Comparison of ENCODE assay signal across 2 cellular contexts in the genomic region with DNA sequence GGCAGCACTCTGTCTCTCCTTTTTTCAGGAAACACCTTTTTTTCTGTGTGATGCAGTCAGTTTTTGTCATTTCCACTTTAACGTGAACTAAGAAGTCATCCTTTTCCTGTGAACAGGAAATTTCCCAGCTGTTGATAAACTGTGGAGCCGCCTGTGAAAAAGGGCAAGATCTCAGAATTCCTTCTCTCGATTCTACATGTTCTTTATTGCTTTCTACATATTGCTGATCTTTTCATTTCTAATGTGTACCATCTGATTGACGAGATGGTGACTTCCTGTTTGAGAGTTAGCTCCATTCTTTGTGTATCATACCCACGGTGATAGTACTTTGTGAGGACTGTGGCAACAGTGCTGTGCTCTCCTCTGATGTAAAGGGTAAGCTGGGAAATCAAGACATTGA.
TF ChIP-seq lines count a peak whose summit lies in the region.

No MANE protein-coding gene starts in this region.

TF ChIP-seq in SK-N-SH, 30 proteins besides CTCF, POLR2A, EP300 and RAD21 (continued from another document):
- TF ChIP-seq, protein P1, sequence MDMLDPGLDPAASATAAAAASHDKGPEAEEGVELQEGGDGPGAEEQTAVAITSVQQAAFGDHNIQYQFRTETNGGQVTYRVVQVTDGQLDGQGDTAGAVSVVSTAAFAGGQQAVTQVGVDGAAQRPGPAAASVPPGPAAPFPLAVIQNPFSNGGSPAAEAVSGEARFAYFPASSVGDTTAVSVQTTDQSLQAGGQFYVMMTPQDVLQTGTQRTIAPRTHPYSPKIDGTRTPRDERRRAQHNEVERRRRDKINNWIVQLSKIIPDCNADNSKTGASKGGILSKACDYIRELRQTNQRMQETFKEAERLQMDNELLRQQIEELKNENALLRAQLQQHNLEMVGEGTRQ (IDR thresholded peaks at IDR 0.05; ENCODE audit: borderline replicate concordance, low read depth, low read length) = no peak
- no peak for TF ChIP-seq ELF1 (IDR thresholded peaks at IDR 0.05)
- no peak for TF ChIP-seq TAF1 (IDR thresholded peaks at IDR 0.05; ENCODE audit: borderline replicate concordance, low read depth, low read length)
- no peak for TF ChIP-seq EZH2phosphoT487 (IDR thresholded peaks at IDR 0.05; ENCODE audit: borderline replicate concordance, low read depth)
- TF ChIP-seq RXRA (IDR thresholded peaks at IDR 0.05; ENCODE audit: borderline replicate concordance, low read depth) = no peak
- TF ChIP-seq, protein P2, sequence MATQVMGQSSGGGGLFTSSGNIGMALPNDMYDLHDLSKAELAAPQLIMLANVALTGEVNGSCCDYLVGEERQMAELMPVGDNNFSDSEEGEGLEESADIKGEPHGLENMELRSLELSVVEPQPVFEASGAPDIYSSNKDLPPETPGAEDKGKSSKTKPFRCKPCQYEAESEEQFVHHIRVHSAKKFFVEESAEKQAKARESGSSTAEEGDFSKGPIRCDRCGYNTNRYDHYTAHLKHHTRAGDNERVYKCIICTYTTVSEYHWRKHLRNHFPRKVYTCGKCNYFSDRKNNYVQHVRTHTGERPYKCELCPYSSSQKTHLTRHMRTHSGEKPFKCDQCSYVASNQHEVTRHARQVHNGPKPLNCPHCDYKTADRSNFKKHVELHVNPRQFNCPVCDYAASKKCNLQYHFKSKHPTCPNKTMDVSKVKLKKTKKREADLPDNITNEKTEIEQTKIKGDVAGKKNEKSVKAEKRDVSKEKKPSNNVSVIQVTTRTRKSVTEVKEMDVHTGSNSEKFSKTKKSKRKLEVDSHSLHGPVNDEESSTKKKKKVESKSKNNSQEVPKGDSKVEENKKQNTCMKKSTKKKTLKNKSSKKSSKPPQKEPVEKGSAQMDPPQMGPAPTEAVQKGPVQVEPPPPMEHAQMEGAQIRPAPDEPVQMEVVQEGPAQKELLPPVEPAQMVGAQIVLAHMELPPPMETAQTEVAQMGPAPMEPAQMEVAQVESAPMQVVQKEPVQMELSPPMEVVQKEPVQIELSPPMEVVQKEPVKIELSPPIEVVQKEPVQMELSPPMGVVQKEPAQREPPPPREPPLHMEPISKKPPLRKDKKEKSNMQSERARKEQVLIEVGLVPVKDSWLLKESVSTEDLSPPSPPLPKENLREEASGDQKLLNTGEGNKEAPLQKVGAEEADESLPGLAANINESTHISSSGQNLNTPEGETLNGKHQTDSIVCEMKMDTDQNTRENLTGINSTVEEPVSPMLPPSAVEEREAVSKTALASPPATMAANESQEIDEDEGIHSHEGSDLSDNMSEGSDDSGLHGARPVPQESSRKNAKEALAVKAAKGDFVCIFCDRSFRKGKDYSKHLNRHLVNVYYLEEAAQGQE (IDR thresholded peaks at IDR 0.05; ENCODE audit: low read depth, low read length) = no peak
- no peak for TF ChIP-seq MEF2A (IDR thresholded peaks at IDR 0.05; ENCODE audit: borderline replicate concordance, low read depth)
- no peak for TF ChIP-seq POLR2AphosphoS5 (IDR thresholded peaks at IDR 0.05; ENCODE audit: low read depth, low read length)
- TF ChIP-seq YY1 (IDR thresholded peaks at IDR 0.05; ENCODE audit: low read depth) = no peak
- TF ChIP-seq TCF12 (IDR thresholded peaks at IDR 0.05) = no peak
- TF ChIP-seq RCOR1 (IDR thresholded peaks at IDR 0.05; ENCODE audit: low read length) = no peak
- TF ChIP-seq RFX5 (IDR thresholded peaks at IDR 0.05; ENCODE audit: low read length) = no peak
- no peak for TF ChIP-seq NFIC (IDR thresholded peaks at IDR 0.05; ENCODE audit: borderline replicate concordance)
- no peak for TF ChIP-seq SMC3 (IDR thresholded peaks at IDR 0.05; ENCODE audit: low read depth, low read length)

TF ChIP-seq in SK-N-SH treated with all-trans-retinoic acid at 6 μM for 48 hours, 23 proteins besides CTCF, POLR2A, EP300 and RAD21 (continued from another document):
- TF ChIP-seq TCF4 (CRISPR knock-in tag; IDR thresholded peaks at IDR 0.05; ENCODE audit: borderline replicate concordance) (no peak), ZFP3 (CRISPR knock-in tag; IDR thresholded peaks at IDR 0.05) (no peak), BACH2 (CRISPR knock-in tag; IDR thresholded peaks at IDR 0.05; ENCODE audit: borderline replicate concordance) (no peak), TOX (CRISPR knock-in tag; IDR thresholded peaks at IDR 0.05; ENCODE audit: borderline replicate concordance) (no peak), CSDC2 (CRISPR knock-in tag; IDR thresholded peaks at IDR 0.05) (no peak), OSR1 (CRISPR knock-in tag; IDR thresholded peaks at IDR 0.05) (no peak), ZNF70 (CRISPR knock-in tag; IDR thresholded peaks at IDR 0.05) (no peak)
- TF ChIP-seq, protein P3, sequence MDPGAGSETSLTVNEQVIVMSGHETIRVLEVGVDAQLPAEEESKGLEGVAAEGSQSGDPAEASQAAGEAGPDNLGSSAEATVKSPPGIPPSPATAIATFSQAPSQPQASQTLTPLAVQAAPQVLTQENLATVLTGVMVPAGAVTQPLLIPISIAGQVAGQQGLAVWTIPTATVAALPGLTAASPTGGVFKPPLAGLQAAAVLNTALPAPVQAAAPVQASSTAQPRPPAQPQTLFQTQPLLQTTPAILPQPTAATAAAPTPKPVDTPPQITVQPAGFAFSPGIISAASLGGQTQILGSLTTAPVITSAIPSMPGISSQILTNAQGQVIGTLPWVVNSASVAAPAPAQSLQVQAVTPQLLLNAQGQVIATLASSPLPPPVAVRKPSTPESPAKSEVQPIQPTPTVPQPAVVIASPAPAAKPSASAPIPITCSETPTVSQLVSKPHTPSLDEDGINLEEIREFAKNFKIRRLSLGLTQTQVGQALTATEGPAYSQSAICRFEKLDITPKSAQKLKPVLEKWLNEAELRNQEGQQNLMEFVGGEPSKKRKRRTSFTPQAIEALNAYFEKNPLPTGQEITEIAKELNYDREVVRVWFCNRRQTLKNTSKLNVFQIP (CRISPR knock-in tag; IDR thresholded peaks at IDR 0.05; ENCODE audit: borderline replicate concordance, low read depth) = no peak
- TF ChIP-seq, protein P4, sequence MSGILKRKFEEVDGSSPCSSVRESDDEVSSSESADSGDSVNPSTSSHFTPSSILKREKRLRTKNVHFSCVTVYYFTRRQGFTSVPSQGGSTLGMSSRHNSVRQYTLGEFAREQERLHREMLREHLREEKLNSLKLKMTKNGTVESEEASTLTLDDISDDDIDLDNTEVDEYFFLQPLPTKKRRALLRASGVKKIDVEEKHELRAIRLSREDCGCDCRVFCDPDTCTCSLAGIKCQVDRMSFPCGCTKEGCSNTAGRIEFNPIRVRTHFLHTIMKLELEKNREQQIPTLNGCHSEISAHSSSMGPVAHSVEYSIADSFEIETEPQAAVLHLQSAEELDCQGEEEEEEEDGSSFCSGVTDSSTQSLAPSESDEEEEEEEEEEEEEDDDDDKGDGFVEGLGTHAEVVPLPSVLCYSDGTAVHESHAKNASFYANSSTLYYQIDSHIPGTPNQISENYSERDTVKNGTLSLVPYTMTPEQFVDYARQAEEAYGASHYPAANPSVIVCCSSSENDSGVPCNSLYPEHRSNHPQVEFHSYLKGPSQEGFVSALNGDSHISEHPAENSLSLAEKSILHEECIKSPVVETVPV (CRISPR knock-in tag; IDR thresholded peaks at IDR 0.05) = no peak
